Comparison of ENCODE assay signal across 3 cellular contexts in genomic region chr2:233346374-233346773, GRCh38.
TF ChIP-seq lines count a peak whose summit lies in the region.

No MANE protein-coding gene starts in this region.

TF ChIP-seq in GM23338, 12 proteins besides CTCF, POLR2A, EP300 and RAD21:
- TF ChIP-seq ZNF331 (CRISPR knock-in tag; IDR thresholded peaks at IDR 0.05; ENCODE audit: low read depth): no peak

TF ChIP-seq in K562, 482 proteins besides CTCF, POLR2A, EP300 and RAD21:
- TF ChIP-seq ZBTB33 (CRISPR knock-in tag; IDR thresholded peaks at IDR 0.05): peak; percentile 40; the same call in 1 of the 2 replicates
- no peak for TF ChIP-seq ZNF740 (CRISPR knock-in tag; IDR thresholded peaks at IDR 0.05)
- TF ChIP-seq ZNF740 (tag; IDR thresholded peaks at IDR 0.05): no peak
- no peak for TF ChIP-seq GTF2B (IDR thresholded peaks at IDR 0.05; ENCODE audit: extremely low read depth, insufficient read length)
TF ChIP-seq in K562: peak in this region for 1.

TF ChIP-seq in HepG2, 621 proteins besides CTCF, POLR2A, EP300 and RAD21:
- TF ChIP-seq ZNF556 (CRISPR knock-in tag; IDR thresholded peaks at IDR 0.05; ENCODE audit: borderline replicate concordance) (no peak), ATF4 (CRISPR knock-in tag; IDR thresholded peaks at IDR 0.05) (no peak), DR1 (CRISPR knock-in tag; IDR thresholded peaks at IDR 0.05) (no peak), CBX1 (IDR thresholded peaks at IDR 0.05; ENCODE audit: low read depth) (no peak), ZBTB38 (CRISPR knock-in tag; IDR thresholded peaks at IDR 0.05) (peak; percentile 56; the same call in 1 of the 2 replicates), HES4 (CRISPR knock-in tag; IDR thresholded peaks at IDR 0.05; ENCODE audit: borderline replicate concordance) (no peak), CREM (IDR thresholded peaks at IDR 0.05) (no peak), CREM (CRISPR knock-in tag; IDR thresholded peaks at IDR 0.05) (no peak), ZBTB33 (CRISPR knock-in tag; IDR thresholded peaks at IDR 0.05) (peak; percentile 97), ZNF816 (CRISPR knock-in tag; IDR thresholded peaks at IDR 0.05; ENCODE audit: borderline replicate concordance) (no peak), EED (CRISPR knock-in tag; IDR thresholded peaks at IDR 0.05) (no peak), ZNF562 (CRISPR knock-in tag; IDR thresholded peaks at IDR 0.05; ENCODE audit: borderline replicate concordance) (no peak), KDM5A (IDR thresholded peaks at IDR 0.05; ENCODE audit: borderline replicate concordance, low read length) (no peak), BRD4 (CRISPR knock-in tag; IDR thresholded peaks at IDR 0.05) (no peak)
